In genomic region chr14:79967001-79967400, GRCh38 we compare ENCODE assay signal across 22 cellular contexts.
"Had no signal": no experiment of that assay in that cellular context is flagged by ENCODE, and none has a peak within 500 bp of the region (broad histone marks: within the 10 kb centered on the region; RNA-seq: fewer than 3 reads in every experiment).

No MANE protein-coding gene starts in this region.

- H3K27me3 ChIP-seq: adrenal gland, body of pancreas, right lobe of liver, upper lobe of left lung had no signal

- H3K4me1 Mint-ChIP-seq: activated naive CD4-positive, alpha-beta T cell treated with anti-CD3 and anti-CD28 coated beads, Interleukin-2, amount 50 U/mL, for 24 hours; naive thymus-derived CD4-positive, alpha-beta T cell; stimulated activated effector memory CD8-positive, alpha-beta T cell treated with anti-CD3 and anti-CD28 coated beads, Interleukin-12 subunit alpha, Interleukin-12 subunit beta, amount 100 ng/mL, for 72 hours had no signal

- H3K4me1 ChIP-seq: adrenal gland, body of pancreas, right lobe of liver, upper lobe of left lung had no signal

- H3K9me3 ChIP-seq: adrenal gland, body of pancreas, right lobe of liver, thoracic aorta, upper lobe of left lung had no signal

- H3K36me3 Mint-ChIP-seq: activated naive CD4-positive, alpha-beta T cell treated with anti-CD3 and anti-CD28 coated beads, Interleukin-2, amount 50 U/mL, for 24 hours; stimulated activated effector memory CD8-positive, alpha-beta T cell treated with anti-CD3 and anti-CD28 coated beads, Interleukin-12 subunit alpha, Interleukin-12 subunit beta, amount 100 ng/mL, for 72 hours had no signal

- DNase-seq: activated CD4-positive, alpha-beta T cell treated with anti-CD3 and anti-CD28 coated beads, Interleukin-2, amount 50 U/mL, for 1 hour; activated CD4-positive, CD25-positive, alpha-beta regulatory T cell treated with anti-CD3 and anti-CD28 coated beads, Interleukin-2, amount 50 U/mL, for 72 hours; activated CD8-positive, alpha-beta memory T cell treated with anti-CD3 and anti-CD28 coated beads for 24 hours; activated CD8-positive, alpha-beta memory T cell treated with anti-CD3 and anti-CD28 coated beads, Interleukin-2, amount 50 U/mL, for 48 hours; activated effector memory CD4-positive, alpha-beta T cell treated with anti-CD3 and anti-CD28 coated beads, Interleukin-2, amount 50 U/mL, for 16 hours; activated T-cell treated with anti-CD3 and anti-CD28 coated beads, Interleukin-2, amount 50 U/mL, for 48 hours; adrenal gland; body of pancreas; caudate nucleus; endodermal cell; mesendoderm; naive thymus-derived CD4-positive, alpha-beta T cell; right lobe of liver; stimulated activated CD4-positive, alpha-beta T cell treated with anti-CD3 and anti-CD28 coated beads, Interleukin-4, amount 100 ng/mL, for 24 hours; SW 1271; T-helper 2 cell; upper lobe of left lung had no signal

- H3K27ac Mint-ChIP-seq: activated naive CD4-positive, alpha-beta T cell treated with anti-CD3 and anti-CD28 coated beads, Interleukin-2, amount 50 U/mL, for 24 hours; endodermal cell; naive thymus-derived CD4-positive, alpha-beta T cell; stimulated activated effector memory CD8-positive, alpha-beta T cell treated with anti-CD3 and anti-CD28 coated beads, Interleukin-12 subunit alpha, Interleukin-12 subunit beta, amount 100 ng/mL, for 72 hours had no signal

- H3K27ac ChIP-seq: adrenal gland, body of pancreas, epithelial cell of prostate, right lobe of liver, thoracic aorta, upper lobe of left lung, VCaP had no signal

- H3K27me3 Mint-ChIP-seq: activated naive CD4-positive, alpha-beta T cell treated with anti-CD3 and anti-CD28 coated beads, Interleukin-2, amount 50 U/mL, for 24 hours; naive thymus-derived CD4-positive, alpha-beta T cell had no signal

- H3K9me3 Mint-ChIP-seq: endodermal cell had no signal

- H3K4me3 Mint-ChIP-seq: activated naive CD4-positive, alpha-beta T cell treated with anti-CD3 and anti-CD28 coated beads, Interleukin-2, amount 50 U/mL, for 24 hours; endodermal cell; naive thymus-derived CD4-positive, alpha-beta T cell; stimulated activated effector memory CD8-positive, alpha-beta T cell treated with anti-CD3 and anti-CD28 coated beads, Interleukin-12 subunit alpha, Interleukin-12 subunit beta, amount 100 ng/mL, for 72 hours had no signal

- H3K4me3 ChIP-seq: adrenal gland, body of pancreas, right lobe of liver, thoracic aorta, upper lobe of left lung had no signal

- H3K36me3 ChIP-seq: adrenal gland, right lobe of liver, thoracic aorta, upper lobe of left lung had no signal
